In genomic region chr4:7761720-7762119, GRCh38 we compare ENCODE assay signal across 8 cellular contexts.
A peak's percentile ranks its signal among the peaks of the same experiment; 100 is the strongest.
DNase-seq lines count a peak whose midpoint lies in the region; ATAC-seq and TF ChIP-seq lines count a peak whose summit lies in the region.

No MANE protein-coding gene starts in this region.

- no peak overlapping the region for H3K4me3 ChIP-seq in CD8-positive, alpha-beta memory T cell (ENCODE audit: low read length)
- H3K4me3 ChIP-seq in endocrine pancreas (ENCODE audit: control insufficient read depth, insufficient read depth, low read length), result no peak overlapping the region

- no peaks in the 10 kb centered on the region for H3K27me3 ChIP-seq in CD8-positive, alpha-beta memory T cell (ENCODE audit: insufficient read depth, low read length, poor library complexity, severe bottlenecking)
- no peaks in the 10 kb centered on the region for H3K27me3 ChIP-seq in endocrine pancreas (ENCODE audit: control insufficient read depth, insufficient read depth, low read length)

- no peak overlapping the region for H3K27ac ChIP-seq in CD8-positive, alpha-beta memory T cell (ENCODE audit: low read depth, low read length)

- H3K4me1 ChIP-seq in CD8-positive, alpha-beta memory T cell (ENCODE audit: insufficient read depth, low read length), result peaks cover 35% of the 10 kb centered on the region
- H3K4me1 ChIP-seq in endocrine pancreas (ENCODE audit: control insufficient read depth, insufficient read depth, low read length), result no peaks in the 10 kb centered on the region

- no peaks in the 10 kb centered on the region for H3K9me3 Mint-ChIP-seq in CD8-positive, alpha-beta memory T cell
- H3K9me3 Mint-ChIP-seq in activated CD8-positive, alpha-beta T cell treated with anti-CD3 and anti-CD28 coated beads for 36 hours, result no peaks in the 10 kb centered on the region

- H3K4me1 Mint-ChIP-seq in CD8-positive, alpha-beta memory T cell, result peaks cover 24 to 28% (median 25%) of the 10 kb centered on the region in 3 donors
- peaks cover 39% of the 10 kb centered on the region for H3K4me1 Mint-ChIP-seq in activated CD8-positive, alpha-beta T cell treated with anti-CD3 and anti-CD28 coated beads for 36 hours (ENCODE audit: low read depth)

- peak; percentile 75 for TF ChIP-seq CTCF in activated CD8-positive, alpha-beta T cell treated with anti-CD3 and anti-CD28 coated beads for 36 hours (IDR thresholded peaks at IDR 0.05)

- intact Hi-C loops in activated CD8-positive, alpha-beta T cell treated with anti-CD3 and anti-CD28 coated beads for 36 hours (cut with micrococcal nuclease), result loop anchor here (5.0 kb wide), 1 partner anchor 41 kb away; no protein-coding TSS in a partner anchor

- CTCF ChIA-PET in CD8-positive, alpha-beta memory T cell (lab: Charles Lee), result interaction anchor here (0.9 to 1.1 kb wide), 3 partner anchors 33 to 82 kb away, joined by 3 read pairs; no protein-coding TSS in a partner anchor
- CTCF ChIA-PET in activated CD8-positive, alpha-beta T cell treated with anti-CD3 and anti-CD28 coated beads for 36 hours (lab: Charles Lee), result interaction anchor here (0.8 to 5.7 kb wide), 16 partner anchors 9 to 226 kb away, joined by 3 to 63 read pairs (median 4); no protein-coding TSS in a partner anchor

- ATAC-seq in GM21515 (IDR thresholded peaks at IDR 0.05; ENCODE audit: unreplicated experiment), result peak; percentile 74
- peak; percentile 63 for ATAC-seq in activated CD8-positive, alpha-beta T cell treated with anti-CD3 and anti-CD28 coated beads for 36 hours

- H3K36me3 ChIP-seq in CD8-positive, alpha-beta memory T cell (ENCODE audit: insufficient read depth, low read length), result no peaks in the 10 kb centered on the region
- H3K36me3 ChIP-seq in endocrine pancreas (ENCODE audit: control insufficient read depth, insufficient read depth, low read length), result no peaks in the 10 kb centered on the region

- peak overlapping the region in 6 of 8 donors; percentile 18 to 92 (median 75) for H3K27ac Mint-ChIP-seq in CD8-positive, alpha-beta memory T cell
- peak overlapping the region; percentile 71 for H3K27ac Mint-ChIP-seq in activated CD8-positive, alpha-beta T cell treated with anti-CD3 and anti-CD28 coated beads for 36 hours

- H3K4me3 Mint-ChIP-seq in CD8-positive, alpha-beta memory T cell, result peak overlapping the region in 4 of 7 donors; percentile 35 to 50 (median 38)
- H3K4me3 Mint-ChIP-seq in activated CD8-positive, alpha-beta T cell treated with anti-CD3 and anti-CD28 coated beads for 36 hours, result no peak overlapping the region

- no peaks in the 10 kb centered on the region for H3K9me3 ChIP-seq in CD8-positive, alpha-beta memory T cell (ENCODE audit: low read length)
- no peaks in the 10 kb centered on the region for H3K9me3 ChIP-seq in endocrine pancreas (ENCODE audit: control insufficient read depth, low read length)

- DNase-seq in CD8-positive, alpha-beta memory T cell, result peak; percentile 12 to 56 (median 17)
- DNase-seq in MV-4-11 (lab: John Stamatoyannopoulos, UW) (peak; percentile 13), midbrain (lab: John Stamatoyannopoulos, UW) (peak; percentile 71), putamen (ENCODE audit: low spot score) (no peak)
- DNase-seq in activated CD8-positive, alpha-beta T cell treated with anti-CD3 and anti-CD28 coated beads for 36 hours, result peak; percentile 71
- DNase-seq in stimulated activated naive CD4-positive, alpha-beta T cell treated with Interleukin-2 at 50 U/mL for 16 hours (lab: John Stamatoyannopoulos, UW), result peak; percentile 36

- H3K36me3 Mint-ChIP-seq in CD8-positive, alpha-beta memory T cell, result peaks cover 0 to 20% (median 7%) of the 10 kb centered on the region in 3 donors
- peaks cover 2% of the 10 kb centered on the region for H3K36me3 Mint-ChIP-seq in activated CD8-positive, alpha-beta T cell treated with anti-CD3 and anti-CD28 coated beads for 36 hours (ENCODE audit: low read depth)

- no peaks in the 10 kb centered on the region for H3K27me3 Mint-ChIP-seq in CD8-positive, alpha-beta memory T cell
- H3K27me3 Mint-ChIP-seq in activated CD8-positive, alpha-beta T cell treated with anti-CD3 and anti-CD28 coated beads for 36 hours, result no peaks in the 10 kb centered on the region

- POLR2A ChIA-PET in CD8-positive, alpha-beta memory T cell (lab: Charles Lee), result no interaction called here
- POLR2A ChIA-PET in activated CD8-positive, alpha-beta T cell treated with anti-CD3 and anti-CD28 coated beads for 36 hours (lab: Charles Lee), result no interaction called here

- peak overlapping the region; percentile 17 for H3K9ac ChIP-seq in endocrine pancreas (ENCODE audit: control insufficient read depth, insufficient read depth, low read length)
